In genomic region chr7:37494940-37495339, GRCh38 we compare ENCODE assay signal across 14 cellular contexts. TPM values are rescaled to one million over a fixed set of nuclear protein-coding genes. Genes with fewer than 3 reads are reported as not detected.
DNase-seq lines count a peak whose midpoint lies in the region; ATAC-seq, FAIRE-seq and TF ChIP-seq lines count a peak whose summit lies in the region.
"Had no signal": no experiment of that assay in that cellular context is flagged by ENCODE, and none has a peak within 500 bp of the region (broad histone marks: within the 10 kb centered on the region; RNA-seq: fewer than 3 reads in every experiment).

No MANE protein-coding gene starts in this region.

- H3K4me1 ChIP-seq in HepG2 (ENCODE audit: insufficient read depth, low read length) = no peaks in the 10 kb centered on the region
- H3K4me1 ChIP-seq: pancreas had no signal

- no peak overlapping the region for H2AFZ ChIP-seq in HepG2 (ENCODE audit: low read length)

- ATAC-seq in GM21447 (IDR thresholded peaks at IDR 0.05; ENCODE audit: unreplicated experiment) (peak; percentile 72), Right ventricle myocardium superior (ENCODE audit: poor library complexity) (no peak), HepG2 (no peak)
- ATAC-seq: SK-N-SH treated with all-trans-retinoic acid at 6 μM for 48 hours had no signal

- TF ChIP-seq EP300 in HepG2 (IDR thresholded peaks at IDR 0.05; ENCODE audit: low read depth in 2 of 2, low read length in 2 of 2) (no peak), HepG2 (CRISPR knock-in tag; IDR thresholded peaks at IDR 0.05; ENCODE audit: borderline replicate concordance) (no peak)

- H4K20me1 ChIP-seq in HepG2 (ENCODE audit: insufficient read depth, low read length) = no peaks in the 10 kb centered on the region

- no peak for TF ChIP-seq RAD21 in HepG2 (CRISPR knock-in tag; IDR thresholded peaks at IDR 0.05)

- DNase-seq in GM12892 (ENCODE audit: insufficient read length) (peak; percentile 9), astrocyte of the hippocampus (ENCODE audit: low read depth, low spot score) (peak; percentile 28), Right ventricle myocardium superior (no peak), HepG2 (ENCODE audit: low spot score) (no peak)
- DNase-seq in Jurkat, Clone E6-1 (ENCODE audit: low read depth, low spot score) = peak; percentile 16
- no peak for DNase-seq in activated CD4-positive, alpha-beta T cell treated with anti-CD3 and anti-CD28 coated beads for 48 hours
- no peak for DNase-seq in activated CD4-positive, alpha-beta T cell treated with anti-CD3 and anti-CD28 coated beads, Interleukin-2, amount 50 U/mL, for 1 hour
- DNase-seq: activated gamma-delta T cell treated with Interleukin-2 at 50 U/mL for 16 hours; NCI-H1105; NCI-H748 treated with DMSO at 0.1 percent for 48 hours; pancreas; stimulated activated CD4-positive, alpha-beta T cell treated with anti-CD3 and anti-CD28 coated beads, Interleukin-15, amount 100 ng/mL, for 24 hours had no signal

- no peaks in the 10 kb centered on the region for H3K36me3 ChIP-seq in HepG2 (replicated peaks in 1 of 2; ENCODE audit: control insufficient read depth in 1 of 2, insufficient read depth in 2 of 2, low read length in 2 of 2)
- H3K36me3 ChIP-seq: pancreas had no signal

- H3K27ac ChIP-seq in HepG2 (ENCODE audit: extremely low read length, insufficient read depth, low read length) = no peak overlapping the region
- H3K27ac ChIP-seq: pancreas had no signal

- H3K4me2 ChIP-seq in HepG2 (ENCODE audit: low read depth, low read length) = no peak overlapping the region

- in situ Hi-C loops in HepG2 (cut with HindIII; ENCODE audit: extremely low pct_ligation_motif_present, low pct_unique_long_range_greater_than_20kb) = no loop called here

- FAIRE-seq in GM12892 (lab: Jason Lieb, UNC) (peak; percentile 67), HepG2 (lab: Jason Lieb, UNC) (no peak)

- POLR2A ChIA-PET in HepG2 (lab: Yijun Ruan, JAX) = no interaction called here

- intact Hi-C loops in Right ventricle myocardium superior (cut with DNase I) (loop anchor here (10.0 kb wide), 2 partner anchors 220 to 260 kb away; no protein-coding TSS in a partner anchor), HepG2 (cut with micrococcal nuclease; ENCODE audit: unreplicated experiment) (loop anchor here (1.0 to 5.0 kb wide), 2 partner anchors 211 to 263 kb away; no protein-coding TSS in a partner anchor)

- H3K27me3 ChIP-seq in HepG2 (ENCODE audit: control insufficient read depth in 1 of 2, insufficient read depth in 2 of 2, low read length in 2 of 2) = no peaks in the 10 kb centered on the region
- H3K27me3 ChIP-seq: pancreas had no signal

- no peaks in the 10 kb centered on the region for H3K9me3 ChIP-seq in HepG2 (ENCODE audit: low read length)
- H3K9me3 ChIP-seq: pancreas had no signal

- no peak for TF ChIP-seq CTCF in HepG2 (CRISPR knock-in tag; IDR thresholded peaks at IDR 0.05)

- CTCF ChIA-PET in HepG2 (lab: Yijun Ruan, JAX; ENCODE audit: low intra/inter-chr PET ratio, low total read pairs) = interaction anchor here (1.5 kb wide), 1 partner anchor 210 kb away, joined by 5 read pairs; no protein-coding TSS in a partner anchor

- 25% methylated on average over 2 of the region's 2 CpGs for WGBS in HepG2 (ENCODE audit: low lambda C conversion rate)

- BruUV-seq in HepG2 (replicated peaks; lab: Mats Ljungman, UMichigan) = no TSS peak

- H3K4me3 ChIP-seq in Jurkat, Clone E6-1 (ENCODE audit: low read length) = no peak overlapping the region
- no peak overlapping the region for H3K4me3 ChIP-seq in HepG2 (replicated peaks in 1 of 3; ENCODE audit: insufficient read depth in 1 of 3, low read depth in 2 of 3, low read length in 3 of 3)
- H3K4me3 ChIP-seq: pancreas had no signal

- no peak for TF ChIP-seq POLR2A in GM12892 (IDR thresholded peaks at IDR 0.05; ENCODE audit: low read depth, low read length)
- no peak for TF ChIP-seq POLR2A in HepG2 (IDR thresholded peaks at IDR 0.05; ENCODE audit: insufficient read depth in 1 of 2, low read depth in 2 of 2, low read length in 2 of 2)

- H3K9ac ChIP-seq in HepG2 (ENCODE audit: insufficient read depth, low read depth, low read length) = no peak overlapping the region

- no peaks in the 10 kb centered on the region for H3K79me2 ChIP-seq in HepG2 (ENCODE audit: insufficient read depth, low read length)

TF ChIP-seq in HepG2, 621 proteins besides CTCF, POLR2A, EP300 and RAD21 (continues in another document):
- no peak for TF ChIP-seq TBX2 (CRISPR knock-in tag; IDR thresholded peaks at IDR 0.05; ENCODE audit: borderline replicate concordance)
- no peak for TF ChIP-seq HNRNPUL1 (IDR thresholded peaks at IDR 0.05; ENCODE audit: low read depth, low read length)
- TF ChIP-seq ZNF816 (CRISPR knock-in tag; IDR thresholded peaks at IDR 0.05; ENCODE audit: borderline replicate concordance) = no peak
- no peak for TF ChIP-seq TRIM24 (CRISPR knock-in tag; IDR thresholded peaks at IDR 0.05)
- no peak for TF ChIP-seq ZBTB25 (CRISPR knock-in tag; IDR thresholded peaks at IDR 0.05)
- no peak for TF ChIP-seq BCL3 (CRISPR knock-in tag; IDR thresholded peaks at IDR 0.05)
- no peak for TF ChIP-seq HNRNPLL (IDR thresholded peaks at IDR 0.05; ENCODE audit: low read depth, low read length, poor library complexity, severe bottlenecking)
- TF ChIP-seq ZBTB38 (CRISPR knock-in tag; IDR thresholded peaks at IDR 0.05) = no peak
- TF ChIP-seq MAF1 (CRISPR knock-in tag; IDR thresholded peaks at IDR 0.05; ENCODE audit: borderline replicate concordance) = no peak
- TF ChIP-seq BRCA1 (CRISPR knock-in tag; IDR thresholded peaks at IDR 0.05) = no peak
- no peak for TF ChIP-seq ZNF275 (CRISPR knock-in tag; IDR thresholded peaks at IDR 0.05; ENCODE audit: borderline replicate concordance)

RNA-seq across cellular contexts. Expression of gene ELMO1, which starts 46.3 kb away (rescaled TPM):
- 64.2 TPM for polyA plus RNA-seq in GM12892 (2012; ENCODE audit: missing spikeins)
- 69.9 TPM for polyA plus RNA-seq in Jurkat, Clone E6-1 (2012; ENCODE audit: insufficient read depth, insufficient read length)
- total RNA-seq in Right ventricle myocardium superior (11.9 TPM), HepG2 (2016; rRNA removed; fragmentation: Illumina TruSeq; extraction: Trizol) (0.11 TPM in 1 of 2 replicates, not detected in the other)
- 0.44 TPM in 1 of 2 replicates, not detected in the other for total RNA-seq in HepG2 (2016; cell fraction: cytosol; rRNA removed; fragmentation: Illumina TruSeq; extraction: Trizol; ENCODE audit: low read depth)
- total RNA-seq in HepG2 (2016; cell fraction: insoluble cytoplasmic fraction; rRNA removed; fragmentation: Illumina TruSeq; extraction: Trizol) = 0.25 and 0.32 TPM in 2 replicates
- 0.10 and 0.25 TPM in 2 replicates for total RNA-seq in HepG2 (2016; cell fraction: membrane; rRNA removed; fragmentation: Illumina TruSeq; extraction: Trizol)
- 0.19 TPM in 1 of 2 replicates, not detected in the other for total RNA-seq in HepG2 (2016; cell fraction: nucleus; rRNA removed; fragmentation: Illumina TruSeq; extraction: Trizol)
- polyA plus RNA-seq in HepG2 (2011; rRNA removed) = 0.14 and 0.17 TPM in 2 replicates
- 0.05 TPM in 1 of 2 replicates, not detected in the other for polyA plus RNA-seq in HepG2 (2011; cell fraction: cytosol; rRNA removed)
- 0.31 TPM in 1 of 2 replicates, not detected in the other for polyA plus RNA-seq in HepG2 (2011; cell fraction: nucleus; rRNA removed)
- 0.21 and 0.66 TPM in 2 replicates for polyA plus RNA-seq in HepG2 (2012)
- 0.10 TPM in 1 of 2 replicates, not detected in the other for polyA plus RNA-seq in HepG2 (2016; cell fraction: cytosol; fragmentation: Illumina TruSeq; extraction: Trizol; ENCODE audit: low read depth)
- polyA plus RNA-seq in HepG2 (2016; cell fraction: insoluble cytoplasmic fraction; fragmentation: Illumina TruSeq; extraction: Trizol; ENCODE audit: low read depth) = 0.37 and 0.74 TPM in 2 replicates
- 0.29 and 0.41 TPM in 2 replicates for polyA plus RNA-seq in HepG2 (2016; cell fraction: membrane; fragmentation: Illumina TruSeq; extraction: Trizol; ENCODE audit: low read depth)
- polyA plus RNA-seq in HepG2 (2016; cell fraction: nucleus; fragmentation: Illumina TruSeq; extraction: Trizol; ENCODE audit: insufficient read depth, low read depth) = 0.31 and 0.61 TPM in 2 replicates
- polyA minus RNA-seq in HepG2 (2011; rRNA and poly(A)+ RNA removed; ENCODE audit: low replicate concordance) = 0.05 and 1.2 TPM in 2 replicates
- not detected in 2 replicates for polyA minus RNA-seq in HepG2 (2011; cell fraction: cytosol; rRNA and poly(A)+ RNA removed)
- polyA minus RNA-seq in HepG2 (2011; cell fraction: nucleus; rRNA and poly(A)+ RNA removed) = 0.37 and 1.3 TPM in 2 replicates

Comparison
In these comparisons a context has a peak if more than half of its experiments do, and no peak if none do; other contexts are left out.
1. DNase-seq: peak in GM12892 (single experiment), Jurkat, Clone E6-1 (single experiment) and astrocyte of the hippocampus (single experiment); none in Right ventricle myocardium superior (single experiment), HepG2 (single experiment), activated CD4-positive, alpha-beta T cell treated with anti-CD3 and anti-CD28 coated beads for 48 hours (single experiment) and activated CD4-positive, alpha-beta T cell treated with anti-CD3 and anti-CD28 coated beads, Interleukin-2, amount 50 U/mL, for 1 hour (single experiment).